In the genomic region with DNA sequence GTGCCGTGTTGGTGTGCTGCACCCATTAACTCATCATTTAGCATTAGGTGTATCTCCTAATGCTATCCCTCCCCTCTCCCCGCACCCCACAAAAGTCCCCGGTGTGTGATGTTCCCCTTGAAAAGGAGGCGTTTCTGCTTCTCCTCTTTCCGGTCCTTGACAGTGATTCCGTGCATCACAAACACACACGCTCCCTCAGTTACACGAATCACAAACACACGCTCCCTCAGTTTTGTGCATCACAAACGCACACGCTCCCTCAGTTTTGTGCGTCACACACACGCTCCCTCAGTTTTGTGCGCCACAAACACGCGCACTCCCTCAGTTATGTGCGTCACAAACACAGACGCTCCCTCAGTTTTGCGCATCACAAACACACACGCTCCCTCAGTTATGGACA, we compare ENCODE assay signal across 7 cellular contexts. TPM values are rescaled to one million over a fixed set of nuclear protein-coding genes. Genes with fewer than 3 reads are reported as not detected.
"Had no signal": no experiment of that assay in that cellular context is flagged by ENCODE, and none has a peak within 500 bp of the region (broad histone marks: within the 10 kb centered on the region; RNA-seq: fewer than 3 reads in every experiment).

No MANE protein-coding gene starts in this region.

RNA-seq across cellular contexts. Expression of a gene that starts 27.4 kb away (rescaled TPM):
- total RNA-seq: activated B cell treated with CpG ODN at 0.5 μM for 24 hours; activated CD4-positive, alpha-beta T cell treated with anti-CD3 and anti-CD28 coated beads, Interleukin-2, amount 10 ng/mL, durations not matched to agents 24 days and 14 days; activated CD8-positive, alpha-beta memory T cell treated with anti-CD3 and anti-CD28 coated beads, Interleukin-2, amount 10 ng/mL, durations not matched to agents 7 days and 5 days; activated T-helper 1 cell treated with anti-CD3 and anti-CD28 coated beads, Interleukin-12 subunit alpha, Interleukin-12 subunit beta, Interleukin-2, Interleukin-4 antibody, amounts not matched to agents 30 ng/mL and 10 ng/mL and 1 ng/mL, durations not matched to agents 14 hours and 24 hours and 36 hours; astrocyte; Peyer's patch; SK-MEL-5 had no signal

RNA-seq across cellular contexts. Expression of a gene that starts 29.5 kb away (rescaled TPM):
- total RNA-seq: activated CD4-positive, alpha-beta T cell treated with anti-CD3 and anti-CD28 coated beads, Interleukin-2, amount 10 ng/mL, durations not matched to agents 24 days and 14 days; activated CD8-positive, alpha-beta memory T cell treated with anti-CD3 and anti-CD28 coated beads, Interleukin-2, amount 10 ng/mL, durations not matched to agents 7 days and 5 days; activated T-helper 1 cell treated with anti-CD3 and anti-CD28 coated beads, Interleukin-12 subunit alpha, Interleukin-12 subunit beta, Interleukin-2, Interleukin-4 antibody, amounts not matched to agents 30 ng/mL and 10 ng/mL and 1 ng/mL, durations not matched to agents 14 hours and 24 hours and 36 hours; astrocyte had no signal

RNA-seq across cellular contexts. Expression of a gene that starts 50.5 kb away (rescaled TPM):
- total RNA-seq: activated CD8-positive, alpha-beta memory T cell treated with anti-CD3 and anti-CD28 coated beads, Interleukin-2, amount 10 ng/mL, durations not matched to agents 7 days and 5 days; astrocyte; Peyer's patch had no signal
